Comparison of ENCODE assay signal across 1 cellular context in genomic region chr2:26846334-26846863, GRCh38.
A peak's percentile ranks its signal among the peaks of the same experiment; 100 is the strongest.
TF ChIP-seq lines count a peak whose summit lies in the region.

No MANE protein-coding gene starts in this region.

TF ChIP-seq in HepG2, 621 proteins besides CTCF, POLR2A, EP300 and RAD21 (continued from another document and continues in another):
- no peak for TF ChIP-seq HMGXB3 (CRISPR knock-in tag; IDR thresholded peaks at IDR 0.05; ENCODE audit: borderline replicate concordance)
- TF ChIP-seq ZNF292 (CRISPR knock-in tag; IDR thresholded peaks at IDR 0.05; ENCODE audit: borderline replicate concordance, low read depth) = no peak
- TF ChIP-seq EZH2 (conservative IDR thresholded peaks at IDR 0.05; ENCODE audit: low read depth, low read length) = peak; percentile 98
- TF ChIP-seq DNMT3B (CRISPR knock-in tag; conservative IDR thresholded peaks at IDR 0.05) = 0 out of 2 replicates have a peak, but pooled peaks have one; percentile 52
- TF ChIP-seq ZNF33A (CRISPR knock-in tag; IDR thresholded peaks at IDR 0.05; ENCODE audit: borderline replicate concordance) = no peak
- peak; percentile 45; the same call in 1 of the 2 replicates for TF ChIP-seq ZNF501 (CRISPR knock-in tag; IDR thresholded peaks at IDR 0.05)
- TF ChIP-seq ELF3 (CRISPR knock-in tag; IDR thresholded peaks at IDR 0.05) = 0 out of 2 replicates have a peak, but pooled peaks have one; percentile 27
- TF ChIP-seq ZNF768 (CRISPR knock-in tag; IDR thresholded peaks at IDR 0.05) = peak; percentile 36; the same call in 1 of the 2 replicates
- TF ChIP-seq KDM5B (CRISPR knock-in tag; IDR thresholded peaks at IDR 0.05; ENCODE audit: borderline replicate concordance) = 0 out of 2 replicates have a peak, but pooled peaks have one; percentile 34
- peak; percentile 32; the same call in 1 of the 2 replicates for TF ChIP-seq RXRB (CRISPR knock-in tag; IDR thresholded peaks at IDR 0.05; ENCODE audit: borderline replicate concordance)
- TF ChIP-seq, protein P1, sequence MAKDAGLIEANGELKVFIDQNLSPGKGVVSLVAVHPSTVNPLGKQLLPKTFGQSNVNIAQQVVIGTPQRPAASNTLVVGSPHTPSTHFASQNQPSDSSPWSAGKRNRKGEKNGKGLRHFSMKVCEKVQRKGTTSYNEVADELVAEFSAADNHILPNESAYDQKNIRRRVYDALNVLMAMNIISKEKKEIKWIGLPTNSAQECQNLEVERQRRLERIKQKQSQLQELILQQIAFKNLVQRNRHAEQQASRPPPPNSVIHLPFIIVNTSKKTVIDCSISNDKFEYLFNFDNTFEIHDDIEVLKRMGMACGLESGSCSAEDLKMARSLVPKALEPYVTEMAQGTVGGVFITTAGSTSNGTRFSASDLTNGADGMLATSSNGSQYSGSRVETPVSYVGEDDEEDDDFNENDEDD (CRISPR knock-in tag; IDR thresholded peaks at IDR 0.05; ENCODE audit: borderline replicate concordance) = peak; percentile 46; the same call in 1 of the 2 replicates
- TF ChIP-seq HMGXB4 (CRISPR knock-in tag; IDR thresholded peaks at IDR 0.05; ENCODE audit: borderline replicate concordance in 1 of 2, low read depth in 1 of 2) = peak; percentile 21 to 49; a peak in 1 of 4 replicates
- no peak for TF ChIP-seq ZSCAN25 (CRISPR knock-in tag; IDR thresholded peaks at IDR 0.05)
- TF ChIP-seq ZNF644 (CRISPR knock-in tag; IDR thresholded peaks at IDR 0.05; ENCODE audit: low read depth) = no peak
- no peak for TF ChIP-seq PRPF4 (IDR thresholded peaks at IDR 0.05; ENCODE audit: low read depth, low read length, poor library complexity, severe bottlenecking)
- TF ChIP-seq NCOA2 (CRISPR knock-in tag; IDR thresholded peaks at IDR 0.05) = 0 out of 2 replicates have a peak, but pooled peaks have one; percentile 21
- 0 out of 2 replicates have a peak, but pooled peaks have one; percentile 33 for TF ChIP-seq ERF (CRISPR knock-in tag; IDR thresholded peaks at IDR 0.05)
- no peak for TF ChIP-seq ZNF883 (CRISPR knock-in tag; IDR thresholded peaks at IDR 0.05; ENCODE audit: not compliant biosample characterization)
- TF ChIP-seq HDAC6 (IDR thresholded peaks at IDR 0.05; ENCODE audit: low read depth, low read length) = no peak
- no peak for TF ChIP-seq ZNF224 (CRISPR knock-in tag; IDR thresholded peaks at IDR 0.05)
- TF ChIP-seq MYC (CRISPR knock-in tag; IDR thresholded peaks at IDR 0.05; ENCODE audit: borderline replicate concordance) = peak; percentile 30; the same call in 1 of the 2 replicates
- TF ChIP-seq, protein P2, sequence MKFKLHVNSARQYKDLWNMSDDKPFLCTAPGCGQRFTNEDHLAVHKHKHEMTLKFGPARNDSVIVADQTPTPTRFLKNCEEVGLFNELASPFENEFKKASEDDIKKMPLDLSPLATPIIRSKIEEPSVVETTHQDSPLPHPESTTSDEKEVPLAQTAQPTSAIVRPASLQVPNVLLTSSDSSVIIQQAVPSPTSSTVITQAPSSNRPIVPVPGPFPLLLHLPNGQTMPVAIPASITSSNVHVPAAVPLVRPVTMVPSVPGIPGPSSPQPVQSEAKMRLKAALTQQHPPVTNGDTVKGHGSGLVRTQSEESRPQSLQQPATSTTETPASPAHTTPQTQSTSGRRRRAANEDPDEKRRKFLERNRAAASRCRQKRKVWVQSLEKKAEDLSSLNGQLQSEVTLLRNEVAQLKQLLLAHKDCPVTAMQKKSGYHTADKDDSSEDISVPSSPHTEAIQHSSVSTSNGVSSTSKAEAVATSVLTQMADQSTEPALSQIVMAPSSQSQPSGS (CRISPR knock-in tag; IDR thresholded peaks at IDR 0.05) = no peak
- peak; percentile 32; the same call in 1 of the 2 replicates for TF ChIP-seq ZNF232 (CRISPR knock-in tag; IDR thresholded peaks at IDR 0.05; ENCODE audit: borderline replicate concordance)
- no peak for TF ChIP-seq ZNF766 (CRISPR knock-in tag; IDR thresholded peaks at IDR 0.05; ENCODE audit: borderline replicate concordance)
- no peak for TF ChIP-seq ZNF75D (CRISPR knock-in tag; IDR thresholded peaks at IDR 0.05; ENCODE audit: borderline replicate concordance)
- TF ChIP-seq MTF2 (CRISPR knock-in tag; IDR thresholded peaks at IDR 0.05; ENCODE audit: borderline replicate concordance) = peak; percentile 93; the same call in 1 of the 2 replicates
- 0 out of 2 replicates have a peak, but pooled peaks have one; percentile 62 for TF ChIP-seq SSRP1 (CRISPR knock-in tag; IDR thresholded peaks at IDR 0.05)
- no peak for TF ChIP-seq MTA1 (CRISPR knock-in tag; IDR thresholded peaks at IDR 0.05; ENCODE audit: borderline replicate concordance)
- 0 out of 2 replicates have a peak, but pooled peaks have one; percentile 18 for TF ChIP-seq GABPB1 (CRISPR knock-in tag; IDR thresholded peaks at IDR 0.05)
- TF ChIP-seq ZNF746 (CRISPR knock-in tag; IDR thresholded peaks at IDR 0.05) = no peak
- TF ChIP-seq HOXA5 (CRISPR knock-in tag; IDR thresholded peaks at IDR 0.05) = peak; percentile 26; the same call in 1 of the 2 replicates
- TF ChIP-seq, protein P3, sequence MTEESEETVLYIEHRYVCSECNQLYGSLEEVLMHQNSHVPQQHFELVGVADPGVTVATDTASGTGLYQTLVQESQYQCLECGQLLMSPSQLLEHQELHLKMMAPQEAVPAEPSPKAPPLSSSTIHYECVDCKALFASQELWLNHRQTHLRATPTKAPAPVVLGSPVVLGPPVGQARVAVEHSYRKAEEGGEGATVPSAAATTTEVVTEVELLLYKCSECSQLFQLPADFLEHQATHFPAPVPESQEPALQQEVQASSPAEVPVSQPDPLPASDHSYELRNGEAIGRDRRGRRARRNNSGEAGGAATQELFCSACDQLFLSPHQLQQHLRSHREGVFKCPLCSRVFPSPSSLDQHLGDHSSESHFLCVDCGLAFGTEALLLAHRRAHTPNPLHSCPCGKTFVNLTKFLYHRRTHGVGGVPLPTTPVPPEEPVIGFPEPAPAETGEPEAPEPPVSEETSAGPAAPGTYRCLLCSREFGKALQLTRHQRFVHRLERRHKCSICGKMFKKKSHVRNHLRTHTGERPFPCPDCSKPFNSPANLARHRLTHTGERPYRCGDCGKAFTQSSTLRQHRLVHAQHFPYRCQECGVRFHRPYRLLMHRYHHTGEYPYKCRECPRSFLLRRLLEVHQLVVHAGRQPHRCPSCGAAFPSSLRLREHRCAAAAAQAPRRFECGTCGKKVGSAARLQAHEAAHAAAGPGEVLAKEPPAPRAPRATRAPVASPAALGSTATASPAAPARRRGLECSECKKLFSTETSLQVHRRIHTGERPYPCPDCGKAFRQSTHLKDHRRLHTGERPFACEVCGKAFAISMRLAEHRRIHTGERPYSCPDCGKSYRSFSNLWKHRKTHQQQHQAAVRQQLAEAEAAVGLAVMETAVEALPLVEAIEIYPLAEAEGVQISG (CRISPR knock-in tag; IDR thresholded peaks at IDR 0.05) = peak; percentile 47; the same call in 1 of the 2 replicates
- TF ChIP-seq, protein P4, sequence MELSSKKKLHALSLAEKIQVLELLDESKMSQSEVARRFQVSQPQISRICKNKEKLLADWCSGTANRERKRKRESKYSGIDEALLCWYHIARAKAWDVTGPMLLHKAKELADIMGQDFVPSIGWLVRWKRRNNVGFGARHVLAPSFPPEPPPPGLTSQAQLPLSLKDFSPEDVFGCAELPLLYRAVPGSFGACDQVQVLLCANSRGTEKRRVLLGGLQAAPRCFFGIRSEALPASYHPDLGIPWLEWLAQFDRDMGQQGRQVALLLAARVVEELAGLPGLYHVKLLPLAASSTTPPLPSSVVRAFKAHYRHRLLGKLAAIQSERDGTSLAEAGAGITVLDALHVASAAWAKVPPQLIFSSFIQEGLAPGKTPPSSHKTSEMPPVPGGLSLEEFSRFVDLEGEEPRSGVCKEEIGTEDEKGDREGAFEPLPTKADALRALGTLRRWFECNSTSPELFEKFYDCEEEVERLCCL (CRISPR knock-in tag; IDR thresholded peaks at IDR 0.05; ENCODE audit: borderline replicate concordance) = no peak
- TF ChIP-seq MLLT10 (CRISPR knock-in tag; IDR thresholded peaks at IDR 0.05) = no peak
- TF ChIP-seq ZNF18 (CRISPR knock-in tag; IDR thresholded peaks at IDR 0.05; ENCODE audit: insufficient replicate concordance) = no peak
- TF ChIP-seq, protein P5, sequence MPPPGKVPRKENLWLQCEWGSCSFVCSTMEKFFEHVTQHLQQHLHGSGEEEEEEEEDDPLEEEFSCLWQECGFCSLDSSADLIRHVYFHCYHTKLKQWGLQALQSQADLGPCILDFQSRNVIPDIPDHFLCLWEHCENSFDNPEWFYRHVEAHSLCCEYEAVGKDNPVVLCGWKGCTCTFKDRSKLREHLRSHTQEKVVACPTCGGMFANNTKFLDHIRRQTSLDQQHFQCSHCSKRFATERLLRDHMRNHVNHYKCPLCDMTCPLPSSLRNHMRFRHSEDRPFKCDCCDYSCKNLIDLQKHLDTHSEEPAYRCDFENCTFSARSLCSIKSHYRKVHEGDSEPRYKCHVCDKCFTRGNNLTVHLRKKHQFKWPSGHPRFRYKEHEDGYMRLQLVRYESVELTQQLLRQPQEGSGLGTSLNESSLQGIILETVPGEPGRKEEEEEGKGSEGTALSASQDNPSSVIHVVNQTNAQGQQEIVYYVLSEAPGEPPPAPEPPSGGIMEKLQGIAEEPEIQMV (CRISPR knock-in tag; IDR thresholded peaks at IDR 0.05; ENCODE audit: low read depth) = 0 out of 2 replicates have a peak, but pooled peaks have one; percentile 33
- no peak for TF ChIP-seq ZFP36 (IDR thresholded peaks at IDR 0.05; ENCODE audit: borderline replicate concordance, low read depth, low read length, partially characterized antibody)
- TF ChIP-seq SMAD3 (CRISPR knock-in tag; IDR thresholded peaks at IDR 0.05) = 0 out of 2 replicates have a peak, but pooled peaks have one; percentile 40
